Comparison of ENCODE assay signal across 15 cellular contexts in the genomic region with DNA sequence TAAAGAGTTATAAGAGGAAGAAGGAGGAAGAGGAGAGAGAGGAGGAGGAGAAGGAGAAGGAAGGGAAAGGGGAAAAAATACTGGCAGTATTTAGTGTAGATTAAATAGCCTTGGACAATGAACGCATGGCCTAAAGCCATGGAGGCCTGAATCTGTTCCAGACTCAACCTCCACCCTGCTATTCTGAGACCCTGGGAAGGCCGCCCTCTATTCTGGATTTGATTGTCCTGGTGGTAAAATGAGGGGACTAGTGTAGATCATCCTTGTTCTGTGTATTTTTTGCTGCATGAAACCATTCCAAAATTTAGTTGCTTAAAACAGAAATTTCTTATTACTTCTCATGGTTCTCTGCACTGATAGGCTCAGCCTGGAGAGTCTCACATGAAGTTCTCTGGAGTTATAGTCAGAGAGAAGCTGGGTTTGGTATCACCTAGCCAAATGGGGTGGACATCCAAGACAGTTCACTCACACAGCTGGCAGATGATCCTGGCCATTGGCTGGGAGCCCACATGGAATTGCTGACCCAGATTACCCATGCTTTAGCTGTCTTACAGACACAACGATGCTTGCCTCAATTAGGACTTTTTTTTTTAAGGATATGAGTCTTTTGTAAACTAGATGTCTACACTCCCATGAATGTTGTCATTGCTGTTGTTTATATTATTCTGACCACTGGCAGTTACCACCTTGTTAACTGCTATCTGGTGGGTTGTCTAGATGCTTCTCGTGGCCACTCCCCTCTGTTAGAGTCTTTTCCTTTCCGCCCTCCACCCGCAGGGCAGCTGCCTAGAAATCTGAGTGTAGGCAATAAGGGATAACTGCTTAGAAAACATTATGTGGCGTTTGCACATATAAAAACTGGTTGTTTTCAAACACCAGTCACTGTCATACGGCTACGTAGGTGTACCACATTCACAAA.
DNase-seq lines count a peak whose midpoint lies in the region; ATAC-seq and TF ChIP-seq lines count a peak whose summit lies in the region.
"Had no signal": no experiment of that assay in that cellular context is flagged by ENCODE, and none has a peak within 500 bp of the region (broad histone marks: within the 10 kb centered on the region; RNA-seq: fewer than 3 reads in every experiment).

No MANE protein-coding gene starts in this region.

- WGBS in ovary, 3 donors: 54 to 58% (median 56%) methylated on average over 9 of the region's 9 CpGs

- H3K36me3 ChIP-seq in ovary: no peaks in the 10 kb centered on the region

- H3K27ac ChIP-seq in ovary: peak overlapping the region in 1 of 2 donors; percentile 57

- no peak for ATAC-seq in GM21619 (IDR thresholded peaks at IDR 0.05; ENCODE audit: unreplicated experiment)
- ATAC-seq: activated CD8-positive, alpha-beta memory T cell treated with anti-CD3 and anti-CD28 coated beads, Interleukin-2, amount 10 ng/mL, durations not matched to agents 7 days and 5 days had no signal

- H3K9me3 ChIP-seq in ovary: no peaks in the 10 kb centered on the region

- H3K4me3 ChIP-seq in fibroblast of the aortic adventitia (ENCODE audit: low read depth, low read length) (no peak overlapping the region), ovary (no peak overlapping the region)

- TF ChIP-seq CTCF in fibroblast of the aortic adventitia (IDR thresholded peaks at IDR 0.05; ENCODE audit: insufficient read depth, low read length) (no peak), ovary (IDR thresholded peaks at IDR 0.05) (no peak)

- peak; percentile 18 for DNase-seq in Daoy (ENCODE audit: low read depth)
- peak; percentile 73 for DNase-seq in M059J (ENCODE audit: low read depth)
- DNase-seq in fibroblast of the aortic adventitia (ENCODE audit: low read depth): peak; percentile 18
- DNase-seq in ovary: peak; percentile 25 to 86 (median 70)
- DNase-seq in activated naive CD4-positive, alpha-beta T cell treated with Interleukin-2 at 50 U/mL for 16 hours: no peak
- DNase-seq in SIG-M5 (lab: John Stamatoyannopoulos, UW): no peak
- DNase-seq in anterior cingulate cortex (lab: John Stamatoyannopoulos, UW): no peak
- DNase-seq: activated CD8-positive, alpha-beta memory T cell treated with anti-CD3 and anti-CD28 coated beads, Interleukin-2, amount 10 ng/mL, durations not matched to agents 7 days and 5 days; activated gamma-delta T cell; Karpas-422; NCI-H1105 treated with DMSO at 0.1 percent for 48 hours; SHP77 treated with DMSO at 0.1 percent for 48 hours; stimulated activated CD4-positive, alpha-beta T cell treated with anti-CD3 and anti-CD28 coated beads, Interleukin-2, amount 100 ng/mL, for 48 hours; substantia nigra had no signal

- H3K27me3 ChIP-seq in ovary: no peaks in the 10 kb centered on the region

- intact Hi-C loops in ovary (cut with DNase I): no loop called here

- TF ChIP-seq POLR2A in ovary (IDR thresholded peaks at IDR 0.05): no peak

- no peak for TF ChIP-seq EP300 in ovary (IDR thresholded peaks at IDR 0.05)

- peaks cover 1% of the 10 kb centered on the region for H3K4me1 ChIP-seq in ovary (ENCODE audit: insufficient read depth)

Comparison
In these comparisons a context has a peak if more than half of its experiments do, and no peak if none do; other contexts are left out.
1. DNase-seq: peak in Daoy (single experiment), M059J (single experiment), fibroblast of the aortic adventitia (single experiment) and ovary (5 of 5); none in activated naive CD4-positive, alpha-beta T cell treated with Interleukin-2 at 50 U/mL for 16 hours (single experiment), SIG-M5 (single experiment) and anterior cingulate cortex (0 of 58).